14 cellular contexts compared by ENCODE assay signal in the genomic region with DNA sequence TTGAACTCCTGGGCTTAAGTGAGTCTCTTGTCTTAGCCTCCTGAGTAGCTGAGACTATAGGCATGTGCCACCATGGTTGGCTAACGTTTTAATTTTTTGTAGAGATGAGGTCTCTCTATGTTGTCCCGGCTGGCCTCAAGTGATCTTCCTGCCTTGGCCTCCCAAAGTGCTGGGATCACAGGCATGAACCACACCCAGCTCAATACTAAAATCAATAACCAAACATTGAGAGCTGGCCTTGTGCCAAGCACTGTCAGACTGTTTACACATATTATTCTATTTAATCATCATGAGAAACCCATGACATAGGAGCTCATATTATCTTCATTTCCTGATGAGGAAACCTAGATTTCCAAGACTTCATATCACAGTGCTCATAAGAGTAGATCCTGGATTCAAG.
A peak's percentile ranks its signal among the peaks of the same experiment; 100 is the strongest.
DNase-seq lines count a peak whose midpoint lies in the region; ATAC-seq lines count a peak whose summit lies in the region.
"Had no signal": no experiment of that assay in that cellular context is flagged by ENCODE, and none has a peak within 500 bp of the region (broad histone marks: within the 10 kb centered on the region; RNA-seq: fewer than 3 reads in every experiment).

No MANE protein-coding gene starts in this region.

- peak; percentile 15 for DNase-seq in NCI-H510A treated with DMSO at 0.1 percent for 48 hours (lab: John Stamatoyannopoulos, UW)
- DNase-seq in NCI-H510A (lab: John Stamatoyannopoulos, UW), result no peak
- peak; percentile 27 for DNase-seq in ELR (ENCODE audit: low read depth)
- DNase-seq in amniotic epithelial cell (ENCODE audit: low read depth), result peak; percentile 12
- DNase-seq in kidney tubule cell (ENCODE audit: low spot score), result peak; percentile 72
- no peak for DNase-seq in activated naive CD4-positive, alpha-beta T cell treated with anti-CD3 and anti-CD28 coated beads, Interleukin-2, amount 50 U/mL, for 16 hours
- no peak for DNase-seq in NCI-H1417 treated with DMSO at 0.1 percent for 48 hours (lab: John Stamatoyannopoulos, UW)
- DNase-seq: 8988T; CD8-positive, alpha-beta T cell; NCI-H1436 treated with DMSO at 0.1 percent for 48 hours; NCI-H2081 treated with DMSO at 0.1 percent for 48 hours; NCI-H524; SHP77 treated with DMSO at 0.1 percent for 48 hours had no signal

- ATAC-seq in GM21526 (IDR thresholded peaks at IDR 0.05; ENCODE audit: low FRiP score, unreplicated experiment), result no peak
- ATAC-seq: CD8-positive, alpha-beta T cell had no signal

Comparison
In these comparisons a context has a peak if more than half of its experiments do, and no peak if none do; other contexts are left out.
1. DNase-seq: peak in NCI-H510A treated with DMSO at 0.1 percent for 48 hours (single experiment), ELR (single experiment), amniotic epithelial cell (single experiment) and kidney tubule cell (single experiment); none in NCI-H510A (single experiment), activated naive CD4-positive, alpha-beta T cell treated with anti-CD3 and anti-CD28 coated beads, Interleukin-2, amount 50 U/mL, for 16 hours (single experiment) and NCI-H1417 treated with DMSO at 0.1 percent for 48 hours (single experiment).